ENCODE assay signal across 8 cellular contexts in genomic region chr1:26827205-26827604, GRCh38. TPM values are rescaled to one million over a fixed set of nuclear protein-coding genes. Genes with fewer than 3 reads are reported as not detected.
DNase-seq lines count a peak whose midpoint lies in the region; ATAC-seq, FAIRE-seq and TF ChIP-seq lines count a peak whose summit lies in the region.

No MANE protein-coding gene starts in this region.

- no peak for DNase-seq in BE2C
- DNase-seq in NB4 (ENCODE audit: low read depth), result no peak
- no peak for DNase-seq in H1 (ENCODE audit: low read depth in 1 of 2, low spot score in 2 of 2)
- DNase-seq in natural killer cell treated with Interleukin-12 subunit alpha and Interleukin-12 subunit beta and Interleukin-15 and Interleukin-18, amount 100 ng/mL, for 72 hours (ENCODE audit: low spot score), result no peak
- DNase-seq in NCI-H1417 (lab: John Stamatoyannopoulos, UW), result no peak
- DNase-seq in HuH-7.5 (ENCODE audit: low spot score), result no peak

- H3K4ac ChIP-seq in H1 (replicated peaks; ENCODE audit: insufficient read length, low read depth, low read length), result no peak overlapping the region

- H3K9me3 ChIP-seq in BE2C, result no peaks in the 10 kb centered on the region
- H3K9me3 ChIP-seq in H1 (ENCODE audit: insufficient read depth in 2 of 2, low read depth in 1 of 2, low read length in 1 of 2), result no peaks in the 10 kb centered on the region

- POLR2A ChIA-PET in H1 (lab: Charles Lee; ENCODE audit: partially characterized antibody), result interaction anchor here (1.6 kb wide), 1 partner anchor 62 kb away, joined by 3 read pairs; the partner anchor contains the start of gene GPN2

- H3K4me1 ChIP-seq in BE2C (no peaks in the 10 kb centered on the region), H1 (replicated peaks in 1 of 4; ENCODE audit: control insufficient read depth in 3 of 4, insufficient read depth in 4 of 4, low read length in 3 of 4) (peaks cover 6 to 9% (median 7%) of the 10 kb centered on the region in 4 experiments; a peak in 6 of 7 replicates)

- no peaks in the 10 kb centered on the region for H3K36me3 ChIP-seq in BE2C
- peaks cover 0 to 2% (median under 1%) of the 10 kb centered on the region in 4 experiments; a peak in 1 of 8 replicates for H3K36me3 ChIP-seq in H1 (ENCODE audit: control insufficient read depth in 2 of 4, insufficient read depth in 4 of 4, low read length in 3 of 4)

- no peak overlapping the region for H3K56ac ChIP-seq in H1 (replicated peaks; ENCODE audit: insufficient read length, low read depth, low read length)

- H3K4me3 ChIP-seq in BE2C (ENCODE audit: low read depth, low read length) (peak overlapping the region; percentile 51), NB4 (ENCODE audit: low read depth, low read length) (peak overlapping the region; percentile 59), H1 (ENCODE audit: extremely low read depth in 1 of 4, insufficient read depth in 2 of 4, low read depth in 3 of 4, low read length in 4 of 4) (peak overlapping the region; percentile 53 to 76 (median 56))

- no peak overlapping the region for H4K5ac ChIP-seq in H1 (ENCODE audit: insufficient read length, low read depth, low read length)

- peaks cover 0 to 11% of the 10 kb centered on the region in 2 experiments; a peak in 1 of 4 replicates for H3K79me2 ChIP-seq in H1 (ENCODE audit: control insufficient read depth in 1 of 2, insufficient read depth in 2 of 2, low read length in 2 of 2)

- CTCF ChIA-PET in H1 (lab: Charles Lee; ENCODE audit: partially characterized antibody), result interaction anchor here (12.8 kb wide), 1 partner anchor 31 kb away, joined by 125 read pairs; the partner anchor contains the start of gene SFN

- no peak overlapping the region for H2BK20ac ChIP-seq in H1 (ENCODE audit: low read length)

- H3K9me3 Mint-ChIP-seq in natural killer cell treated with Interleukin-12 subunit alpha and Interleukin-12 subunit beta and Interleukin-15 and Interleukin-18, amount 100 ng/mL, for 72 hours, result no peaks in the 10 kb centered on the region

- no peak overlapping the region for H2BK120ac ChIP-seq in H1 (replicated peaks; ENCODE audit: low read depth, low read length)

- H3K27ac ChIP-seq in H1 (ENCODE audit: low read depth, low read length), result no peak overlapping the region

- TF ChIP-seq CTCF in BE2C (IDR thresholded peaks at IDR 0.05; ENCODE audit: low read depth, low read length) (no peak), NB4 (IDR thresholded peaks at IDR 0.05; ENCODE audit: low read depth, low read length) (no peak), H1 (IDR thresholded peaks at IDR 0.05; ENCODE audit: control extremely low read depth in 1 of 3, insufficient read depth in 1 of 3, low read depth in 1 of 3, low read length in 3 of 3) (no peak)

- no peak overlapping the region for H2BK15ac ChIP-seq in H1 (ENCODE audit: low read length)

- TF ChIP-seq EP300 in H1 (IDR thresholded peaks at IDR 0.05; ENCODE audit: borderline replicate concordance in 1 of 2, low read depth in 2 of 2, low read length in 2 of 2), result no peak

- peak overlapping the region in 1 of 4 experiments; percentile 66; a peak in 2 of 7 replicates for H3K9ac ChIP-seq in H1 (replicated peaks in 1 of 4; ENCODE audit: extremely low read depth in 1 of 4, low read depth in 3 of 4, low read length in 3 of 4)

- H3K23me2 ChIP-seq in H1 (ENCODE audit: low read depth, low read length), result peaks cover 6% of the 10 kb centered on the region; the same call in 1 of the 2 replicates

- no peaks in the 10 kb centered on the region for H3K27me3 Mint-ChIP-seq in natural killer cell treated with Interleukin-12 subunit alpha and Interleukin-12 subunit beta and Interleukin-15 and Interleukin-18, amount 100 ng/mL, for 72 hours

- peaks cover 12% of the 10 kb centered on the region for H3K79me1 ChIP-seq in H1 (ENCODE audit: low read depth, low read length)

- H2AFZ ChIP-seq in H1 (ENCODE audit: low read length), result no peak overlapping the region

- H4K91ac ChIP-seq in H1 (replicated peaks; ENCODE audit: insufficient read length, low read length), result no peak overlapping the region

- H3K14ac ChIP-seq in H1 (ENCODE audit: insufficient read length), result no peak overlapping the region

- peaks cover 12% of the 10 kb centered on the region for H3K36me3 Mint-ChIP-seq in natural killer cell treated with Interleukin-12 subunit alpha and Interleukin-12 subunit beta and Interleukin-15 and Interleukin-18, amount 100 ng/mL, for 72 hours

- no peak overlapping the region for H2BK12ac ChIP-seq in H1 (ENCODE audit: low read depth, low read length)

- TF ChIP-seq POLR2A in NB4 (IDR thresholded peaks at IDR 0.05; ENCODE audit: extremely low read depth, insufficient read length), result no peak
- no peak for TF ChIP-seq POLR2A in H1 (IDR thresholded peaks at IDR 0.05; ENCODE audit: control extremely low read depth in 1 of 2, low read depth in 2 of 2, low read length in 2 of 2)

- H2BK5ac ChIP-seq in H1 (ENCODE audit: low read depth, low read length), result no peak overlapping the region

- H3K18ac ChIP-seq in H1 (ENCODE audit: extremely low read depth, low read length), result no peak overlapping the region; the same call in 1 of the 2 replicates

- WGBS in H1 (ENCODE audit: extremely low coverage in 1 of 2, insufficient coverage in 1 of 2, insufficient read length in 1 of 2, insufficient replicate concordance in 2 of 2, low coverage in 1 of 2, low lambda C conversion rate in 2 of 2, missing lambda C conversion rate in 1 of 2), 2 experiments, result 39% methylated on average over 2 of the region's 10 CpGs; no CpG with 5 or more reads in 1 of the 2 experiments

- peak overlapping the region; percentile 86 to 93 for H3K4me2 ChIP-seq in H1 (ENCODE audit: insufficient read depth in 1 of 2, low read depth in 2 of 2, low read length in 2 of 2)

- H3K23ac ChIP-seq in H1 (ENCODE audit: insufficient read length), result no peak overlapping the region

- no peak for TF ChIP-seq RAD21 in H1 (IDR thresholded peaks at IDR 0.05 in 1 of 2, conservative IDR thresholded peaks at IDR 0.05 in 1 of 2; ENCODE audit: low read depth in 2 of 2, low read length in 2 of 2)

- peak overlapping the region; percentile 99 for H3K27ac Mint-ChIP-seq in natural killer cell treated with Interleukin-12 subunit alpha and Interleukin-12 subunit beta and Interleukin-15 and Interleukin-18, amount 100 ng/mL, for 72 hours

- H3K4me3 Mint-ChIP-seq in natural killer cell treated with Interleukin-12 subunit alpha and Interleukin-12 subunit beta and Interleukin-15 and Interleukin-18, amount 100 ng/mL, for 72 hours, result peak overlapping the region; percentile 96

- H4K8ac ChIP-seq in H1 (ENCODE audit: extremely low read depth, insufficient read depth, low read length), result no peak overlapping the region

- H4K20me1 ChIP-seq in H1 (replicated peaks in 1 of 2; ENCODE audit: control insufficient read depth in 1 of 2, insufficient read depth in 2 of 2, low read length in 2 of 2), result peaks cover 9% of the 10 kb centered on the region in 2 experiments

- no peak for FAIRE-seq in H1 (lab: Jason Lieb, UNC)

- H2AK5ac ChIP-seq in H1 (ENCODE audit: low read depth, low read length), result no peak overlapping the region

- no peaks in the 10 kb centered on the region for H3K27me3 ChIP-seq in BE2C
- H3K27me3 ChIP-seq in H1 (replicated peaks in 1 of 4; ENCODE audit: control insufficient read depth in 3 of 4, extremely low read depth in 1 of 4, insufficient read depth in 3 of 4, low read length in 3 of 4), result no peaks in the 10 kb centered on the region

- H3K4me1 Mint-ChIP-seq in natural killer cell treated with Interleukin-12 subunit alpha and Interleukin-12 subunit beta and Interleukin-15 and Interleukin-18, amount 100 ng/mL, for 72 hours (ENCODE audit: low read depth in 2 of 2), result peaks cover 44 to 49% of the 10 kb centered on the region in 2 donors

- ATAC-seq in natural killer cell treated with Interleukin-12 subunit alpha and Interleukin-12 subunit beta and Interleukin-15 and Interleukin-18, amount 100 ng/mL, for 72 hours, result no peak
- ATAC-seq in HG03039 (IDR thresholded peaks at IDR 0.05; ENCODE audit: unreplicated experiment) (no peak), GM21423 (IDR thresholded peaks at IDR 0.05; ENCODE audit: unreplicated experiment) (no peak)

RNA-seq across cellular contexts. Expression of gene ZDHHC18, which starts 0.7 kb away (rescaled TPM):
- polyA plus RNA-seq in BE2C (2012; ENCODE audit: insufficient read depth, insufficient read length, low read depth), result 17.7 TPM
- 29.2 and 29.7 TPM in 2 replicates for total RNA-seq in H1 (2021; fragmentation: NEBNext Ultra II Directional; extraction: Animal tissue kit (Norgen Biotek cat#: 25700))
- 49.8 and 61.3 TPM in 2 replicates for polyA plus RNA-seq in H1 (2011; rRNA removed)
- 38.2 TPM for polyA plus RNA-seq in H1 (2011; cell fraction: cytosol; rRNA removed)
- 48.3 TPM for polyA plus RNA-seq in H1 (2011; cell fraction: nucleus; rRNA removed)
- polyA plus RNA-seq in H1 (2012, experiment 1 of 2), result 16.3 to 34.7 TPM (median 30.6 TPM) in 4 replicates
- polyA plus RNA-seq in H1 (2012, experiment 2 of 2), result 31.7 TPM
- polyA plus RNA-seq in H1 (2013, experiment 1 of 2), result 30.5 TPM
- 34.5 TPM for polyA plus RNA-seq in H1 (2013, experiment 2 of 2)
- polyA minus RNA-seq in H1 (2011; rRNA and poly(A)+ RNA removed), result 47.7 and 51.8 TPM in 2 replicates
- 24.8 TPM for polyA minus RNA-seq in H1 (2011; cell fraction: cytosol; rRNA and poly(A)+ RNA removed)
- 16.9 TPM for polyA minus RNA-seq in H1 (2011; cell fraction: nucleus; rRNA and poly(A)+ RNA removed)
- total RNA-seq in natural killer cell treated with Interleukin-12 subunit alpha and Interleukin-12 subunit beta and Interleukin-15 and Interleukin-18, amount 100 ng/mL, for 72 hours, result 100 to 1,000 TPM in 1 of 2 donors, 10 to 100 TPM in 1; 87.2 to 106 TPM

RNA-seq across cellular contexts. Expression of gene SFN, which starts 35.7 kb away (rescaled TPM):
- not detected for polyA plus RNA-seq in BE2C (2012; ENCODE audit: insufficient read depth, insufficient read length, low read depth)
- 3.9 and 4.0 TPM in 2 replicates for total RNA-seq in H1 (2021; fragmentation: NEBNext Ultra II Directional; extraction: Animal tissue kit (Norgen Biotek cat#: 25700))
- 3.3 and 4.2 TPM in 2 replicates for polyA plus RNA-seq in H1 (2011; rRNA removed)
- polyA plus RNA-seq in H1 (2011; cell fraction: cytosol; rRNA removed), result 3.6 TPM
- polyA plus RNA-seq in H1 (2011; cell fraction: nucleus; rRNA removed), result 3.2 TPM
- polyA plus RNA-seq in H1 (2012, experiment 1 of 2), result 5.0 to 6.8 TPM (median 6.0 TPM) in 4 replicates
- 4.0 TPM for polyA plus RNA-seq in H1 (2012, experiment 2 of 2)
- 4.2 TPM for polyA plus RNA-seq in H1 (2013, experiment 1 of 2)
- 5.1 TPM for polyA plus RNA-seq in H1 (2013, experiment 2 of 2)
- polyA minus RNA-seq in H1 (2011; rRNA and poly(A)+ RNA removed), result 0.47 and 1.8 TPM in 2 replicates
- 4.6 TPM for polyA minus RNA-seq in H1 (2011; cell fraction: cytosol; rRNA and poly(A)+ RNA removed)
- polyA minus RNA-seq in H1 (2011; cell fraction: nucleus; rRNA and poly(A)+ RNA removed), result 3.7 TPM
- under 1 TPM; 0.50 to 0.56 TPM for total RNA-seq in natural killer cell treated with Interleukin-12 subunit alpha and Interleukin-12 subunit beta and Interleukin-15 and Interleukin-18, amount 100 ng/mL, for 72 hours

RNA-seq across cellular contexts. Expression of gene PIGV, which starts 39.5 kb away (rescaled TPM):
- polyA plus RNA-seq in BE2C (2012; ENCODE audit: insufficient read depth, insufficient read length, low read depth), result 1.1 TPM
- total RNA-seq in H1 (2021; fragmentation: NEBNext Ultra II Directional; extraction: Animal tissue kit (Norgen Biotek cat#: 25700)), result 8.5 and 9.3 TPM in 2 replicates
- polyA plus RNA-seq in H1 (2011; rRNA removed), result 20.9 and 22.4 TPM in 2 replicates
- polyA plus RNA-seq in H1 (2011; cell fraction: cytosol; rRNA removed), result 16.0 TPM
- polyA plus RNA-seq in H1 (2011; cell fraction: nucleus; rRNA removed), result 16.6 TPM
- 9.2 to 10.6 TPM (median 10.1 TPM) in 4 replicates for polyA plus RNA-seq in H1 (2012, experiment 1 of 2)
- polyA plus RNA-seq in H1 (2012, experiment 2 of 2), result 8.2 TPM
- 12.0 TPM for polyA plus RNA-seq in H1 (2013, experiment 1 of 2)
- 12.7 TPM for polyA plus RNA-seq in H1 (2013, experiment 2 of 2)
- polyA minus RNA-seq in H1 (2011; rRNA and poly(A)+ RNA removed), result 27.9 and 31.5 TPM in 2 replicates
- 8.4 TPM for polyA minus RNA-seq in H1 (2011; cell fraction: cytosol; rRNA and poly(A)+ RNA removed)
- 14.2 TPM for polyA minus RNA-seq in H1 (2011; cell fraction: nucleus; rRNA and poly(A)+ RNA removed)
- 10 to 100 TPM; 44.3 to 60.2 TPM for total RNA-seq in natural killer cell treated with Interleukin-12 subunit alpha and Interleukin-12 subunit beta and Interleukin-15 and Interleukin-18, amount 100 ng/mL, for 72 hours
